10 cellular contexts compared by ENCODE assay signal in the genomic region with DNA sequence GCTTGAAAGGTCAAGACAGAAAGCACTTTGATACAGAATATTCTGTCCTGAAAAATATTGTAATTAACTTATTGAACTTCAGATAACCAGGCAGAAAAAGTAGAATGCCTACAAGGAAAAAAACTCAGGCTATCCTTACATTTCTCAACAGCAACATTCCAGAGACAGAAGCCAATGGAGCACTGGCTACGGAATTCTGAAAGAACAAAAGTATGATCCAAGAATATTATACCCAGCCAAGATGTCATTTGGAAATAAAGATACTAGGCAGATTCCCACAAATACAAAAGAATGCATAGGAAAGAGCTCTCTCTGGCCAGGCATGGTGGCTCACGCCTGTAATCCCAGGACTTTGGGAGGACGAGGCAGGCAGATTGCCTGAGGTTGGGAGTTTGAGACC.
"Had no signal": no experiment of that assay in that cellular context is flagged by ENCODE, and none has a peak within 500 bp of the region (broad histone marks: within the 10 kb centered on the region; RNA-seq: fewer than 3 reads in every experiment).

No MANE protein-coding gene starts in this region.

- H3K27ac Mint-ChIP-seq: GM23338, H9, HFFc6, IgD-negative memory B cell had no signal

- H3K9me3 Mint-ChIP-seq: H9 had no signal

- ATAC-seq: GM23338 had no signal

- FAIRE-seq: H1, H54, HTR-8/SVneo had no signal

- DNase-seq: H9, HCEC 1CT, HFFc6, Kasumi-1, KG1 had no signal

- H3K4me1 Mint-ChIP-seq: IgD-negative memory B cell had no signal

- H3K36me3 Mint-ChIP-seq: IgD-negative memory B cell had no signal

- H3K4me3 Mint-ChIP-seq: GM23338, H9, HFFc6 had no signal

- H3K4me3 ChIP-seq: GM23338 had no signal
